ENCODE assay signal across 8 cellular contexts in genomic region chr5:103562084-103562452, GRCh38. TPM values are rescaled to one million over a fixed set of nuclear protein-coding genes. Genes with fewer than 3 reads are reported as not detected.
DNase-seq lines count a peak whose midpoint lies in the region; ATAC-seq, FAIRE-seq and TF ChIP-seq lines count a peak whose summit lies in the region.

No MANE protein-coding gene starts in this region.

- H3K9me3 ChIP-seq in MG63 = no peaks in the 10 kb centered on the region
- no peaks in the 10 kb centered on the region for H3K9me3 ChIP-seq in H1 (ENCODE audit: insufficient read depth in 2 of 2, low read depth in 1 of 2, low read length in 1 of 2)

- peaks cover 0 to 9% of the 10 kb centered on the region in 2 experiments; a peak in 1 of 4 replicates for H3K79me2 ChIP-seq in H1 (ENCODE audit: control insufficient read depth in 1 of 2, insufficient read depth in 2 of 2, low read length in 2 of 2)

- TF ChIP-seq CTCF in GM06990 (IDR thresholded peaks at IDR 0.05; ENCODE audit: insufficient read depth, low read length, poor library complexity, severe bottlenecking) (no peak), H1 (IDR thresholded peaks at IDR 0.05; ENCODE audit: control extremely low read depth in 1 of 3, insufficient read depth in 1 of 3, low read depth in 1 of 3, low read length in 3 of 3) (no peak), nephron progenitor cell (IDR thresholded peaks at IDR 0.05) (no peak)

- 0 out of 2 replicates have a peak overlapping the region, but pooled peaks have one; percentile 48 for H2AFZ ChIP-seq in H1 (ENCODE audit: low read length)

- FAIRE-seq in H1 (lab: Jason Lieb, UNC) (no peak), RCC 7860 (lab: Jason Lieb, UNC) (no peak)

- H4K91ac ChIP-seq in H1 (replicated peaks; ENCODE audit: insufficient read length, low read length) = no peak overlapping the region

- H3K4me3 Mint-ChIP-seq in nephron progenitor cell = peak overlapping the region; percentile 91

- H4K8ac ChIP-seq in H1 (ENCODE audit: extremely low read depth, insufficient read depth, low read length) = peak overlapping the region; percentile 98; the same call in 1 of the 2 replicates

- no peaks in the 10 kb centered on the region for H4K20me1 ChIP-seq in H1 (replicated peaks in 1 of 2; ENCODE audit: control insufficient read depth in 1 of 2, insufficient read depth in 2 of 2, low read length in 2 of 2)

- H2BK12ac ChIP-seq in H1 (ENCODE audit: low read depth, low read length) = no peak overlapping the region

- no peak overlapping the region for H2BK20ac ChIP-seq in H1 (ENCODE audit: low read length)

- no peaks in the 10 kb centered on the region for H3K27me3 Mint-ChIP-seq in nephron progenitor cell (ENCODE audit: low read depth, poor library complexity)

- no peak for TF ChIP-seq RAD21 in H1 (IDR thresholded peaks at IDR 0.05 in 1 of 2, conservative IDR thresholded peaks at IDR 0.05 in 1 of 2; ENCODE audit: low read depth in 2 of 2, low read length in 2 of 2)

- WGBS in H1 (ENCODE audit: extremely low coverage in 1 of 2, insufficient coverage in 1 of 2, insufficient read length in 1 of 2, insufficient replicate concordance in 2 of 2, low coverage in 1 of 2, low lambda C conversion rate in 2 of 2, missing lambda C conversion rate in 1 of 2), 2 experiments = 10% methylated on average over 10 of the region's 10 CpGs; no CpG with 5 or more reads in 1 of the 2 experiments

- H3K18ac ChIP-seq in H1 (ENCODE audit: extremely low read depth, low read length) = peak overlapping the region; percentile 99

- H2AK5ac ChIP-seq in H1 (ENCODE audit: low read depth, low read length) = no peak overlapping the region

- H3K27me3 ChIP-seq in GM06990 (replicated peaks; ENCODE audit: control insufficient read depth, insufficient read depth, low read length) = no peaks in the 10 kb centered on the region; the same call in 1 of the 2 replicates
- no peaks in the 10 kb centered on the region for H3K27me3 ChIP-seq in MG63
- H3K27me3 ChIP-seq in H1 (replicated peaks in 1 of 4; ENCODE audit: control insufficient read depth in 3 of 4, extremely low read depth in 1 of 4, insufficient read depth in 3 of 4, low read length in 3 of 4) = no peaks in the 10 kb centered on the region

- H3K4me3 ChIP-seq in GM06990 (replicated peaks; ENCODE audit: low read depth, low read length) = peak overlapping the region; percentile 32
- H3K4me3 ChIP-seq in MG63 = peak overlapping the region; percentile 93
- H3K4me3 ChIP-seq in H1 (ENCODE audit: extremely low read depth in 1 of 4, insufficient read depth in 2 of 4, low read depth in 3 of 4, low read length in 4 of 4) = peak overlapping the region; percentile 93 to 100 (median 97)

- CTCF ChIA-PET in H1 (lab: Charles Lee; ENCODE audit: partially characterized antibody) = interaction anchor here (1.1 to 1.2 kb wide), 2 partner anchors 23 to 306 kb away, joined by 3 read pairs; no protein-coding TSS in a partner anchor

- H3K36me3 ChIP-seq in GM06990 (ENCODE audit: control insufficient read depth, insufficient read depth, low read length) (no peaks in the 10 kb centered on the region), MG63 (peaks cover 2% of the 10 kb centered on the region; the same call in 1 of the 2 replicates), H1 (ENCODE audit: control insufficient read depth in 2 of 4, insufficient read depth in 4 of 4, low read length in 3 of 4) (no peaks in the 10 kb centered on the region; a peak in 1 of 8 replicates)

- no peaks in the 10 kb centered on the region for H3K23me2 ChIP-seq in H1 (ENCODE audit: low read depth, low read length)

- 0 out of 2 replicates have a peak overlapping the region, but pooled peaks have one; percentile 87 for H2BK5ac ChIP-seq in H1 (ENCODE audit: low read depth, low read length)

- H3K23ac ChIP-seq in H1 (ENCODE audit: insufficient read length) = no peak overlapping the region

- H3K27ac Mint-ChIP-seq in nephron progenitor cell = peak overlapping the region; percentile 75

- H3K4me2 ChIP-seq in H1 (ENCODE audit: insufficient read depth in 1 of 2, low read depth in 2 of 2, low read length in 2 of 2) = peak overlapping the region; percentile 72 to 97

- peak overlapping the region in 3 of 4 experiments; percentile 80 to 88 (median 85); a peak in 6 of 7 replicates for H3K9ac ChIP-seq in H1 (replicated peaks in 1 of 4; ENCODE audit: extremely low read depth in 1 of 4, low read depth in 3 of 4, low read length in 3 of 4)

- H2BK120ac ChIP-seq in H1 (replicated peaks; ENCODE audit: low read depth, low read length) = no peak overlapping the region

- H3K79me1 ChIP-seq in H1 (ENCODE audit: low read depth, low read length) = no peaks in the 10 kb centered on the region; the same call in 1 of the 2 replicates

- no peak for TF ChIP-seq EP300 in H1 (IDR thresholded peaks at IDR 0.05; ENCODE audit: borderline replicate concordance in 1 of 2, low read depth in 2 of 2, low read length in 2 of 2)

- peaks cover 8% of the 10 kb centered on the region for H3K36me3 Mint-ChIP-seq in nephron progenitor cell (ENCODE audit: low read depth)

- H3K27ac ChIP-seq in H1 (ENCODE audit: low read depth, low read length) = peak overlapping the region; percentile 80; the same call in 1 of the 2 replicates

- no peak for DNase-seq in GM06990 (ENCODE audit: extremely low read depth, insufficient read length)
- peak; percentile 2 for DNase-seq in MG63
- no peak for DNase-seq in H1 (ENCODE audit: low read depth in 1 of 2, low spot score in 2 of 2)
- DNase-seq in nephron progenitor cell = peak; percentile 2
- no peak for DNase-seq in 8988T
- no peak for DNase-seq in RCC 7860 (ENCODE audit: low spot score)
- no peak for DNase-seq in activated CD8-positive, alpha-beta memory T cell treated with anti-CD3 and anti-CD28 coated beads for 24 hours

- no peak overlapping the region for H2BK15ac ChIP-seq in H1 (ENCODE audit: low read length)

- peaks cover 0 to 5% (median 3%) of the 10 kb centered on the region in 4 experiments; a peak in 4 of 7 replicates for H3K4me1 ChIP-seq in H1 (replicated peaks in 1 of 4; ENCODE audit: control insufficient read depth in 3 of 4, insufficient read depth in 4 of 4, low read length in 3 of 4)

- no peak overlapping the region for H3K14ac ChIP-seq in H1 (ENCODE audit: insufficient read length)

- H3K56ac ChIP-seq in H1 (replicated peaks; ENCODE audit: insufficient read length, low read depth, low read length) = no peak overlapping the region

- peaks cover 36% of the 10 kb centered on the region for H3K4me1 Mint-ChIP-seq in nephron progenitor cell

- H3K4ac ChIP-seq in H1 (replicated peaks; ENCODE audit: insufficient read length, low read depth, low read length) = no peak overlapping the region

- TF ChIP-seq POLR2A in H1 (IDR thresholded peaks at IDR 0.05; ENCODE audit: control extremely low read depth in 1 of 2, low read depth in 2 of 2, low read length in 2 of 2) = no peak

- peak overlapping the region; percentile 82 for H4K5ac ChIP-seq in H1 (ENCODE audit: insufficient read length, low read depth, low read length)

- ATAC-seq in GM21717 (IDR thresholded peaks at IDR 0.05; ENCODE audit: unreplicated experiment) = peak; percentile 52

- POLR2A ChIA-PET in H1 (lab: Charles Lee; ENCODE audit: partially characterized antibody) = interaction anchor here (1.0 kb wide), 1 partner anchor 9 kb away, joined by 3 read pairs; no protein-coding TSS in a partner anchor

- no peaks in the 10 kb centered on the region for H3K9me3 Mint-ChIP-seq in nephron progenitor cell

TF ChIP-seq in H1, 55 proteins besides CTCF, POLR2A, EP300 and RAD21:
- no peak for TF ChIP-seq ASH2L (IDR thresholded peaks at IDR 0.05; ENCODE audit: low read length)
- no peak for TF ChIP-seq TAF1 (IDR thresholded peaks at IDR 0.05; ENCODE audit: low read depth, low read length)
TF ChIP-seq in H1: peak in this region for 0.

RNA-seq across cellular contexts. Expression of gene NUDT12, which starts 0.5 kb away (rescaled TPM):
- 10.8 and 19.1 TPM in 2 replicates for total RNA-seq in MG63 (2014; rRNA removed; shearing (Covaris generic); ENCODE audit: low replicate concordance)
- 12.5 and 14.0 TPM in 2 replicates for total RNA-seq in H1 (2021; fragmentation: NEBNext Ultra II Directional; extraction: Animal tissue kit (Norgen Biotek cat#: 25700))
- 3.0 and 3.6 TPM in 2 replicates for polyA plus RNA-seq in H1 (2011; rRNA removed)
- 7.2 TPM for polyA plus RNA-seq in H1 (2011; cell fraction: cytosol; rRNA removed)
- polyA plus RNA-seq in H1 (2011; cell fraction: nucleus; rRNA removed) = 6.3 TPM
- 7.3 to 14.8 TPM (median 7.8 TPM) in 4 replicates for polyA plus RNA-seq in H1 (2012, experiment 1 of 2)
- polyA plus RNA-seq in H1 (2012, experiment 2 of 2) = 1.2 TPM
- 12.9 TPM for polyA plus RNA-seq in H1 (2013, experiment 1 of 2)
- polyA plus RNA-seq in H1 (2013, experiment 2 of 2) = 10.3 TPM
- 6.5 and 8.5 TPM in 2 replicates for polyA minus RNA-seq in H1 (2011; rRNA and poly(A)+ RNA removed)
- 5.7 TPM for polyA minus RNA-seq in H1 (2011; cell fraction: cytosol; rRNA and poly(A)+ RNA removed)
- polyA minus RNA-seq in H1 (2011; cell fraction: nucleus; rRNA and poly(A)+ RNA removed) = 11.0 TPM

Comparison
In these comparisons a context has a peak if more than half of its experiments do, and no peak if none do; other contexts are left out.
1. DNase-seq: peak in MG63 (single experiment) and nephron progenitor cell (single experiment); none in GM06990 (single experiment), H1 (0 of 2), 8988T (single experiment), RCC 7860 (single experiment) and activated CD8-positive, alpha-beta memory T cell treated with anti-CD3 and anti-CD28 coated beads for 24 hours (single experiment).
2. H3K4me3 ChIP-seq: peak in every context shown above with its lines; median percentile 97 in H1; 93 in MG63; 32 in GM06990.